In genomic region chr20:17825251-17825691, GRCh38 we compare ENCODE assay signal across 1 cellular context.
TF ChIP-seq lines count a peak whose summit lies in the region.

No MANE protein-coding gene starts in this region.

TF ChIP-seq in GM12878, 131 proteins besides CTCF, POLR2A, EP300 and RAD21 (continued from another document):
- TF ChIP-seq E2F8 (IDR thresholded peaks at IDR 0.05; ENCODE audit: low read depth, partially characterized antibody) (no peak), POLR2AphosphoS5 (IDR thresholded peaks at IDR 0.05; ENCODE audit: low read length) (no peak), PAX5 (IDR thresholded peaks at IDR 0.05; ENCODE audit: borderline replicate concordance, low read depth, low read length) (no peak), SMC3 (IDR thresholded peaks at IDR 0.05; ENCODE audit: borderline replicate concordance, low read length) (no peak)
